24 cellular contexts compared by ENCODE assay signal in genomic region chr2:144274131-144274530, GRCh38.
DNase-seq lines count a peak whose midpoint lies in the region; ATAC-seq, FAIRE-seq and TF ChIP-seq lines count a peak whose summit lies in the region.
"Had no signal": no experiment of that assay in that cellular context is flagged by ENCODE, and none has a peak within 500 bp of the region (broad histone marks: within the 10 kb centered on the region; RNA-seq: fewer than 3 reads in every experiment).

No MANE protein-coding gene starts in this region.

- DNase-seq in A673 (ENCODE audit: low spot score) (peak; percentile 15), RWPE2 (ENCODE audit: low spot score) (no peak), endothelial cell of umbilical vein (ENCODE audit: low read depth, low spot score) (peak; percentile 46), HepG2 (ENCODE audit: low spot score) (no peak), ureter (ENCODE audit: low spot score) (no peak), NCI-H2107 (lab: John Stamatoyannopoulos, UW) (no peak)
- DNase-seq: 8988T; CD4-positive, CD25-positive, alpha-beta regulatory T cell; NCI-H1048; NCI-H1436; NCI-H187; NCI-H446 treated with DMSO at 0.1 percent for 48 hours; NCI-H526; NCI-H82; NK-92 treated with Interleukin-12 subunit alpha and Interleukin-12 subunit beta, amount 100 ng/mL, for 24 hours; PC-9; Right ventricle myocardium superior had no signal

- ATAC-seq in RWPE2 (ENCODE audit: low read depth) = peak; percentile 27; the same call in 1 of the 3 replicates
- no peak for ATAC-seq in HepG2
- ATAC-seq in HG03045 (IDR thresholded peaks at IDR 0.05; ENCODE audit: unreplicated experiment) = no peak
- ATAC-seq in HG02798 (IDR thresholded peaks at IDR 0.05; ENCODE audit: poor library complexity, unreplicated experiment) = no peak

- H3K27me3 ChIP-seq in A673 (replicated peaks; ENCODE audit: insufficient read depth, low read depth, low read length, poor library complexity) = no peaks in the 10 kb centered on the region
- no peaks in the 10 kb centered on the region for H3K27me3 ChIP-seq in RWPE2 (ENCODE audit: insufficient read depth, poor library complexity, severe bottlenecking)
- H3K27me3 ChIP-seq in endothelial cell of umbilical vein (ENCODE audit: control insufficient read depth in 2 of 2, insufficient read depth in 2 of 2, low read length in 2 of 2) = no peaks in the 10 kb centered on the region
- no peaks in the 10 kb centered on the region; a peak in 1 of 5 replicates for H3K27me3 ChIP-seq in HepG2 (ENCODE audit: control insufficient read depth in 1 of 2, insufficient read depth in 2 of 2, low read length in 2 of 2)
- H3K27me3 ChIP-seq: BLaER1 had no signal

- H3K27ac ChIP-seq in A673 (ENCODE audit: low read depth, low read length, poor library complexity, severe bottlenecking) (no peak overlapping the region), RWPE2 (ENCODE audit: poor library complexity, severe bottlenecking) (no peak overlapping the region), endothelial cell of umbilical vein (ENCODE audit: insufficient read depth, low read depth, low read length) (peak overlapping the region; percentile 32), HepG2 (ENCODE audit: extremely low read length, insufficient read depth, low read length) (no peak overlapping the region)
- H3K27ac ChIP-seq: BLaER1, KMS-11, PC-9 had no signal

- BruUV-seq in A673 (replicated peaks; lab: Mats Ljungman, UMichigan) = no TSS peak
- BruUV-seq in endothelial cell of umbilical vein (replicated peaks; lab: Mats Ljungman, UMichigan) = no TSS peak
- no TSS peak for BruUV-seq in HepG2 (replicated peaks; lab: Mats Ljungman, UMichigan)

- no peak overlapping the region for H3K9ac ChIP-seq in endothelial cell of umbilical vein (replicated peaks; ENCODE audit: extremely low read depth, insufficient read depth, low read length)
- H3K9ac ChIP-seq in HepG2 (ENCODE audit: insufficient read depth, low read depth, low read length) = no peak overlapping the region
- H3K9ac ChIP-seq: BLaER1, KMS-11 had no signal

- no peak for TF ChIP-seq POLR2A in endothelial cell of umbilical vein (IDR thresholded peaks at IDR 0.05; ENCODE audit: low read depth, low read length)
- TF ChIP-seq POLR2A in HepG2 (IDR thresholded peaks at IDR 0.05; ENCODE audit: insufficient read depth in 1 of 2, low read depth in 2 of 2, low read length in 2 of 2) = no peak

- POLR2A ChIA-PET in A673 (lab: Charles Lee; ENCODE audit: low non-redundant PET) (no interaction called here), endothelial cell of umbilical vein (lab: Charles Lee) (no interaction called here), HepG2 (lab: Yijun Ruan, JAX) (no interaction called here)

- H3K36me3 ChIP-seq in A673 (ENCODE audit: insufficient read depth, low read length, poor library complexity, severe bottlenecking) (no peaks in the 10 kb centered on the region), RWPE2 (ENCODE audit: low read depth) (no peaks in the 10 kb centered on the region), endothelial cell of umbilical vein (ENCODE audit: control insufficient read depth in 2 of 2, extremely low read depth in 1 of 2, insufficient read depth in 2 of 2, low read length in 2 of 2) (no peaks in the 10 kb centered on the region), HepG2 (replicated peaks in 1 of 2; ENCODE audit: control insufficient read depth in 1 of 2, insufficient read depth in 2 of 2, low read length in 2 of 2) (no peaks in the 10 kb centered on the region)
- H3K36me3 ChIP-seq: BLaER1 had no signal

- no peak for TF ChIP-seq EP300 in HepG2 (IDR thresholded peaks at IDR 0.05; ENCODE audit: low read depth in 2 of 2, low read length in 2 of 2)
- no peak for TF ChIP-seq EP300 in HepG2 (CRISPR knock-in tag; IDR thresholded peaks at IDR 0.05; ENCODE audit: borderline replicate concordance)

- no peaks in the 10 kb centered on the region for H4K20me1 ChIP-seq in endothelial cell of umbilical vein (replicated peaks; ENCODE audit: control insufficient read depth, extremely low read depth, insufficient read depth, low read length)
- no peaks in the 10 kb centered on the region for H4K20me1 ChIP-seq in HepG2 (ENCODE audit: insufficient read depth, low read length)
- H4K20me1 ChIP-seq: BLaER1 had no signal

- intact Hi-C loops in A673 (cut with micrococcal nuclease; ENCODE audit: unreplicated experiment) = no loop called here
- intact Hi-C loops in endothelial cell of umbilical vein (cut with micrococcal nuclease) = loop anchor here (5.0 kb wide), 1 partner anchor 243 kb away; no protein-coding TSS in a partner anchor
- intact Hi-C loops in HepG2 (cut with micrococcal nuclease; ENCODE audit: unreplicated experiment) = no loop called here

- dilution Hi-C loops in endothelial cell of umbilical vein (cut with MboI; ENCODE audit: extremely low pct_ligation_motif_present, low sequenced_read_pairs) = no loop called here

- H3K4me2 ChIP-seq in endothelial cell of umbilical vein (ENCODE audit: insufficient read depth, low read length) = no peak overlapping the region
- H3K4me2 ChIP-seq in HepG2 (ENCODE audit: low read depth, low read length) = no peak overlapping the region
- H3K4me2 ChIP-seq: BLaER1, KMS-11, PC-9 had no signal

- H2AFZ ChIP-seq in endothelial cell of umbilical vein (ENCODE audit: low read depth, low read length) (no peak overlapping the region), HepG2 (ENCODE audit: low read length) (no peak overlapping the region)
- H2AFZ ChIP-seq: PC-9 had no signal

- 32% methylated on average over 2 of the region's 2 CpGs for WGBS in HepG2 (ENCODE audit: low lambda C conversion rate)

- peak; percentile 70 for FAIRE-seq in endothelial cell of umbilical vein (lab: Jason Lieb, UNC)
- FAIRE-seq in HepG2 (lab: Jason Lieb, UNC) = no peak
- FAIRE-seq: D721Med, GM18507, H54 had no signal

- peaks cover 24% of the 10 kb centered on the region for H3K4me1 ChIP-seq in A673 (ENCODE audit: insufficient read depth, low read length, poor library complexity, severe bottlenecking)
- H3K4me1 ChIP-seq in RWPE2 (ENCODE audit: insufficient read depth, poor library complexity, severe bottlenecking) = peaks cover 7% of the 10 kb centered on the region
- peaks cover 12% of the 10 kb centered on the region for H3K4me1 ChIP-seq in endothelial cell of umbilical vein (ENCODE audit: control insufficient read depth, extremely low read depth, insufficient read depth, low read length)
- H3K4me1 ChIP-seq in HepG2 (ENCODE audit: insufficient read depth, low read length) = no peaks in the 10 kb centered on the region
- H3K4me1 ChIP-seq: BLaER1 had no signal

- in situ Hi-C loops in HepG2 (cut with HindIII; ENCODE audit: extremely low pct_ligation_motif_present, low pct_unique_long_range_greater_than_20kb) = no loop called here

- H3K9me3 ChIP-seq in A673 (ENCODE audit: low read depth, low read length, poor library complexity, severe bottlenecking) = peaks cover 3% of the 10 kb centered on the region
- no peaks in the 10 kb centered on the region for H3K9me3 ChIP-seq in RWPE2 (ENCODE audit: severe bottlenecking)
- H3K9me3 ChIP-seq in endothelial cell of umbilical vein (replicated peaks; ENCODE audit: control insufficient read depth, insufficient read depth, low read length) = no peaks in the 10 kb centered on the region
- no peaks in the 10 kb centered on the region for H3K9me3 ChIP-seq in HepG2 (ENCODE audit: low read length)
- H3K9me3 ChIP-seq: BLaER1 had no signal

- CTCF ChIA-PET in A673 (lab: Charles Lee) (no interaction called here), endothelial cell of umbilical vein (lab: Charles Lee) (interaction anchor here (1.3 kb wide), 1 partner anchor 27 kb away, joined by 4 read pairs; no protein-coding TSS in a partner anchor), HepG2 (lab: Yijun Ruan, JAX; ENCODE audit: low intra/inter-chr PET ratio, low total read pairs) (no interaction called here)

- H3K9me1 ChIP-seq in endothelial cell of umbilical vein (replicated peaks; ENCODE audit: control insufficient read depth, extremely low read depth, insufficient read depth, low read length) = no peaks in the 10 kb centered on the region

- TF ChIP-seq CTCF in A673 (conservative IDR thresholded peaks at IDR 0.05; ENCODE audit: low read depth, low read length) = no peak
- TF ChIP-seq CTCF in RWPE2 (IDR thresholded peaks at IDR 0.05; ENCODE audit: poor library complexity, severe bottlenecking) = no peak
- TF ChIP-seq CTCF in endothelial cell of umbilical vein (IDR thresholded peaks at IDR 0.05; ENCODE audit: extremely low read depth in 1 of 2, insufficient read depth in 1 of 2, low read depth in 1 of 2, low read length in 2 of 2) = no peak
- TF ChIP-seq CTCF in HepG2 (CRISPR knock-in tag; IDR thresholded peaks at IDR 0.05) = no peak

- no peaks in the 10 kb centered on the region for H3K79me2 ChIP-seq in endothelial cell of umbilical vein (ENCODE audit: control insufficient read depth, insufficient read depth, low read length)
- no peaks in the 10 kb centered on the region for H3K79me2 ChIP-seq in HepG2 (ENCODE audit: insufficient read depth, low read length)

- TF ChIP-seq RAD21 in HepG2 (CRISPR knock-in tag; IDR thresholded peaks at IDR 0.05) = no peak

- no peak overlapping the region for H3K4me3 ChIP-seq in A673 (ENCODE audit: low read depth, low read length, poor library complexity, severe bottlenecking)
- no peak overlapping the region for H3K4me3 ChIP-seq in RWPE2 (ENCODE audit: severe bottlenecking)
- no peak overlapping the region for H3K4me3 ChIP-seq in endothelial cell of umbilical vein (replicated peaks in 1 of 3; ENCODE audit: insufficient read depth in 1 of 3, low read depth in 1 of 3, low read length in 3 of 3)
- no peak overlapping the region for H3K4me3 ChIP-seq in HepG2 (replicated peaks in 1 of 3; ENCODE audit: insufficient read depth in 1 of 3, low read depth in 2 of 3, low read length in 3 of 3)
- H3K4me3 ChIP-seq: BLaER1, PC-9 had no signal

TF ChIP-seq in endothelial cell of umbilical vein, 7 proteins besides CTCF, POLR2A, EP300 and RAD21 (continues in another document):
- no peak for TF ChIP-seq MYC (IDR thresholded peaks at IDR 0.05; ENCODE audit: low read depth, low read length)
- peak; percentile 66 for TF ChIP-seq JUN (IDR thresholded peaks at IDR 0.05; ENCODE audit: borderline replicate concordance, insufficient read depth, insufficient read length, low read depth)
- TF ChIP-seq FOS (IDR thresholded peaks at IDR 0.05; ENCODE audit: borderline replicate concordance, insufficient read depth, low read length) = peak; percentile 54
- TF ChIP-seq GATA2 (IDR thresholded peaks at IDR 0.05; ENCODE audit: insufficient read depth, insufficient read length, low read depth, low read length) = peak; percentile 75
- peak; percentile 34 for TF ChIP-seq POLR2AphosphoS5 (IDR thresholded peaks at IDR 0.05; ENCODE audit: insufficient read depth, low read depth, low read length)

TF ChIP-seq in HepG2, 621 proteins besides CTCF, POLR2A, EP300 and RAD21:
- TF ChIP-seq ATF7 (IDR thresholded peaks at IDR 0.05) = 0 out of 2 replicates have a peak, but pooled peaks have one; percentile 22
- TF ChIP-seq ATF7 (CRISPR knock-in tag; IDR thresholded peaks at IDR 0.05) = no peak
- no peak for TF ChIP-seq ZNF543 (CRISPR knock-in tag; IDR thresholded peaks at IDR 0.05)
- no peak for TF ChIP-seq FOXA1 (IDR thresholded peaks at IDR 0.05)
- TF ChIP-seq FOXA1 (CRISPR knock-in tag; IDR thresholded peaks at IDR 0.05) = no peak

Comparison
In these comparisons a context has a peak if more than half of its experiments do, and no peak if none do; other contexts are left out.
1. DNase-seq: peak in A673 (single experiment) and endothelial cell of umbilical vein (single experiment); none in RWPE2 (single experiment), HepG2 (single experiment), ureter (single experiment) and NCI-H2107 (single experiment).